Comparison of ENCODE assay signal across 8 cellular contexts in genomic region chr5:132736853-132737833, GRCh38. TPM values are rescaled to one million over a fixed set of nuclear protein-coding genes. Genes with fewer than 3 reads are reported as not detected.
DNase-seq lines count a peak whose midpoint lies in the region; ATAC-seq and TF ChIP-seq lines count a peak whose summit lies in the region.

Gene KIF3A (minus strand): TSS chr5:132737546. CDS start chr5:132737419, 127 bp downstream.

- H3K27ac Mint-ChIP-seq in activated T-helper 2 cell treated with anti-CD3 and anti-CD28 coated beads, Interferon-gamma antibody, Interleukin-2, Interleukin-4, amounts not matched to agents 10 μg/mL and 5 μg/mL and 100 μg/mL, durations not matched to agents 14 hours and 24 hours and 36 hours, result peak within 1 kb of the TSS; percentile 86
- peak within 1 kb of the TSS; percentile 66 to 75 for H3K27ac Mint-ChIP-seq in natural killer cell treated with Interleukin-12 subunit alpha and Interleukin-12 subunit beta and Interleukin-15 and Interleukin-18, amount 100 ng/mL, for 72 hours

- H3K27ac ChIP-seq in RWPE2 (ENCODE audit: poor library complexity, severe bottlenecking), result no peak within 1 kb of the TSS

- TF ChIP-seq CTCF in RWPE2 (IDR thresholded peaks at IDR 0.05; ENCODE audit: poor library complexity, severe bottlenecking), result no peak
- no peak for TF ChIP-seq CTCF in fibroblast of pulmonary artery (IDR thresholded peaks at IDR 0.05; ENCODE audit: low read length, missing control alignments)

- H3K27me3 ChIP-seq in RWPE2 (ENCODE audit: insufficient read depth, poor library complexity, severe bottlenecking), result no peaks in the 10 kb centered on the region

- H3K9me3 Mint-ChIP-seq in activated T-helper 2 cell treated with anti-CD3 and anti-CD28 coated beads, Interferon-gamma antibody, Interleukin-2, Interleukin-4, amounts not matched to agents 10 μg/mL and 5 μg/mL and 100 μg/mL, durations not matched to agents 14 hours and 24 hours and 36 hours, result no peaks in the 10 kb centered on the region
- no peaks in the 10 kb centered on the region for H3K9me3 Mint-ChIP-seq in natural killer cell treated with Interleukin-12 subunit alpha and Interleukin-12 subunit beta and Interleukin-15 and Interleukin-18, amount 100 ng/mL, for 72 hours

- H3K4me3 Mint-ChIP-seq in activated T-helper 2 cell treated with anti-CD3 and anti-CD28 coated beads, Interferon-gamma antibody, Interleukin-2, Interleukin-4, amounts not matched to agents 10 μg/mL and 5 μg/mL and 100 μg/mL, durations not matched to agents 14 hours and 24 hours and 36 hours (ENCODE audit: low read depth), result peak within 1 kb of the TSS; percentile 85
- peak within 1 kb of the TSS; percentile 43 for H3K4me3 Mint-ChIP-seq in natural killer cell treated with Interleukin-12 subunit alpha and Interleukin-12 subunit beta and Interleukin-15 and Interleukin-18, amount 100 ng/mL, for 72 hours

- ATAC-seq in RWPE2 (ENCODE audit: low read depth), result peak; percentile 93
- peak; percentile 97 to 99 for ATAC-seq in natural killer cell treated with Interleukin-12 subunit alpha and Interleukin-12 subunit beta and Interleukin-15 and Interleukin-18, amount 100 ng/mL, for 72 hours
- ATAC-seq in stimulated activated naive CD8-positive, alpha-beta T cell treated with anti-CD3 and anti-CD28 coated beads, Interleukin-15, Interleukin-2, amounts not matched to agents 100 U/mL and 50 U/mL, for 24 hours, result peak; percentile 93

- peak; percentile 98 for DNase-seq in ELF-1 (ENCODE audit: low read depth, low spot score)
- peak; percentile 98 for DNase-seq in H4 (ENCODE audit: low spot score)
- peak; percentile 100 for DNase-seq in LoVo (ENCODE audit: low spot score)
- peak; percentile 99 for DNase-seq in RWPE2 (ENCODE audit: low spot score)
- peak; percentile 98 for DNase-seq in activated T-helper 2 cell treated with anti-CD3 and anti-CD28 coated beads, Interferon-gamma antibody, Interleukin-2, Interleukin-4, amounts not matched to agents 10 μg/mL and 5 μg/mL and 100 μg/mL, durations not matched to agents 14 hours and 24 hours and 36 hours (ENCODE audit: low spot score)
- peak; percentile 96 for DNase-seq in fibroblast of pulmonary artery (ENCODE audit: low read depth)
- peak; percentile 98 for DNase-seq in natural killer cell treated with Interleukin-12 subunit alpha and Interleukin-12 subunit beta and Interleukin-15 and Interleukin-18, amount 100 ng/mL, for 72 hours (ENCODE audit: low spot score)
- DNase-seq in stimulated activated naive CD8-positive, alpha-beta T cell treated with anti-CD3 and anti-CD28 coated beads, Interleukin-15, Interleukin-2, amounts not matched to agents 100 U/mL and 50 U/mL, for 24 hours, result peak; percentile 99

- H3K36me3 Mint-ChIP-seq in activated T-helper 2 cell treated with anti-CD3 and anti-CD28 coated beads, Interferon-gamma antibody, Interleukin-2, Interleukin-4, amounts not matched to agents 10 μg/mL and 5 μg/mL and 100 μg/mL, durations not matched to agents 14 hours and 24 hours and 36 hours (ENCODE audit: low read depth), result peaks cover 19% of the 10 kb centered on the region
- H3K36me3 Mint-ChIP-seq in natural killer cell treated with Interleukin-12 subunit alpha and Interleukin-12 subunit beta and Interleukin-15 and Interleukin-18, amount 100 ng/mL, for 72 hours, result peaks cover 5% of the 10 kb centered on the region

- intact Hi-C loops in activated T-helper 2 cell treated with anti-CD3 and anti-CD28 coated beads, Interferon-gamma antibody, Interleukin-2, Interleukin-4, amounts not matched to agents 10 μg/mL and 5 μg/mL and 100 μg/mL, durations not matched to agents 14 hours and 24 hours and 36 hours (cut with micrococcal nuclease), result loop anchor here (1.0 to 10.0 kb wide), 7 partner anchors 14 to 350 kb away; partner anchors contain the start of genes IL13 and RAD50

- peaks cover 14% of the 10 kb centered on the region for H3K27me3 Mint-ChIP-seq in activated T-helper 2 cell treated with anti-CD3 and anti-CD28 coated beads, Interferon-gamma antibody, Interleukin-2, Interleukin-4, amounts not matched to agents 10 μg/mL and 5 μg/mL and 100 μg/mL, durations not matched to agents 14 hours and 24 hours and 36 hours (ENCODE audit: low read depth)
- peaks cover 6 to 10% of the 10 kb centered on the region in 2 donors for H3K27me3 Mint-ChIP-seq in natural killer cell treated with Interleukin-12 subunit alpha and Interleukin-12 subunit beta and Interleukin-15 and Interleukin-18, amount 100 ng/mL, for 72 hours

- H3K4me1 ChIP-seq in RWPE2 (ENCODE audit: insufficient read depth, poor library complexity, severe bottlenecking), result peaks cover 8% of the 10 kb centered on the region

- H3K36me3 ChIP-seq in RWPE2 (ENCODE audit: low read depth), result peaks cover 16% of the 10 kb centered on the region

- H3K4me3 ChIP-seq in RWPE2 (ENCODE audit: severe bottlenecking) (peak within 1 kb of the TSS; percentile 73), fibroblast of pulmonary artery (replicated peaks; ENCODE audit: low read depth, low read length) (peak within 1 kb of the TSS; percentile 66)

- H3K4me1 Mint-ChIP-seq in activated T-helper 2 cell treated with anti-CD3 and anti-CD28 coated beads, Interferon-gamma antibody, Interleukin-2, Interleukin-4, amounts not matched to agents 10 μg/mL and 5 μg/mL and 100 μg/mL, durations not matched to agents 14 hours and 24 hours and 36 hours (ENCODE audit: low read depth), result peaks cover 36% of the 10 kb centered on the region
- H3K4me1 Mint-ChIP-seq in natural killer cell treated with Interleukin-12 subunit alpha and Interleukin-12 subunit beta and Interleukin-15 and Interleukin-18, amount 100 ng/mL, for 72 hours (ENCODE audit: low read depth in 2 of 2), result peaks cover 24 to 33% of the 10 kb centered on the region in 2 donors

- H3K9me3 ChIP-seq in RWPE2 (ENCODE audit: severe bottlenecking), result no peaks in the 10 kb centered on the region

RNA-seq across cellular contexts. Expression of gene KIF3A, which starts in this region (rescaled TPM):
- total RNA-seq in H4 (2014; rRNA removed; shearing (Covaris generic)), result 4.8 and 7.1 TPM in 2 replicates
- 40.7 and 41.4 TPM in 2 replicates for total RNA-seq in activated T-helper 2 cell treated with anti-CD3 and anti-CD28 coated beads, Interferon-gamma antibody, Interleukin-2, Interleukin-4, amounts not matched to agents 10 μg/mL and 5 μg/mL and 100 μg/mL, durations not matched to agents 14 hours and 24 hours and 36 hours
- 10 to 100 TPM; 17.4 to 34.5 TPM for total RNA-seq in natural killer cell treated with Interleukin-12 subunit alpha and Interleukin-12 subunit beta and Interleukin-15 and Interleukin-18, amount 100 ng/mL, for 72 hours
